Comparison of ENCODE assay signal across 25 cellular contexts in genomic region chr6:159908940-159909339, GRCh38. TPM values are rescaled to one million over a fixed set of nuclear protein-coding genes. Genes with fewer than 3 reads are reported as not detected.
"Had no signal": no experiment of that assay in that cellular context is flagged by ENCODE, and none has a peak within 500 bp of the region (broad histone marks: within the 10 kb centered on the region; RNA-seq: fewer than 3 reads in every experiment).

No MANE protein-coding gene starts in this region.

- H3K4me3 ChIP-seq: dorsolateral prefrontal cortex, heart left ventricle, pancreas, smooth muscle cell, suprapubic skin, thyroid gland had no signal

- FAIRE-seq: frontal cortex, islet of Langerhans, pancreas, urothelium cell line had no signal

- H3K9me3 Mint-ChIP-seq: neural crest cell had no signal

- ATAC-seq: heart left ventricle; left lobe of liver; naive thymus-derived CD8-positive, alpha-beta T cell; right cardiac atrium; stimulated activated naive CD8-positive, alpha-beta T cell treated with anti-CD3 and anti-CD28 coated beads, Interleukin-15, Interleukin-2, amounts not matched to agents 100 U/mL and 50 U/mL, for 24 hours had no signal

- H3K4me1 ChIP-seq: heart left ventricle, pancreas, suprapubic skin, thyroid gland had no signal

- DNase-seq: cortex of kidney; dorsolateral prefrontal cortex; effector CD8-positive, alpha-beta T cell; heart left ventricle; hypothalamus; kidney glomerular epithelial cell; mammary epithelial cell; naive thymus-derived CD8-positive, alpha-beta T cell; pancreas; right cardiac atrium; stimulated activated CD4-positive, alpha-beta T cell treated with anti-CD3 and anti-CD28 coated beads, Interleukin-2, amount 100 ng/mL, for 48 hours; stimulated activated naive CD8-positive, alpha-beta T cell treated with anti-CD3 and anti-CD28 coated beads, Interleukin-15, Interleukin-2, amounts not matched to agents 100 U/mL and 50 U/mL, for 24 hours; thyroid gland had no signal

- H3K4me2 ChIP-seq: smooth muscle cell had no signal

- H3K27me3 ChIP-seq: pancreas, thyroid gland had no signal

- H3K36me3 Mint-ChIP-seq: naive thymus-derived CD8-positive, alpha-beta T cell; type B pancreatic cell had no signal

- H3K9me3 ChIP-seq: heart left ventricle, pancreas, suprapubic skin, thyroid gland had no signal

- H3K4me3 Mint-ChIP-seq: naive thymus-derived CD8-positive, alpha-beta T cell; neural crest cell; type B pancreatic cell had no signal

- H3K4me1 Mint-ChIP-seq: neural crest cell had no signal

- H3K36me3 ChIP-seq: heart left ventricle, pancreas, suprapubic skin, thyroid gland had no signal

- H3K27ac Mint-ChIP-seq: naive thymus-derived CD8-positive, alpha-beta T cell; progenitor cell of endocrine pancreas; type B pancreatic cell had no signal

- H3K27ac ChIP-seq: dorsolateral prefrontal cortex, heart left ventricle, pancreas, suprapubic skin, thyroid gland had no signal

RNA-seq across cellular contexts. Expression of gene MAS1, which starts 18.2 kb away (rescaled TPM):
- total RNA-seq: glomerular endothelial cell; left lobe of liver; mammary epithelial cell; mesenteric fat pad; naive thymus-derived CD8-positive, alpha-beta T cell; neural crest cell; pancreas; progenitor cell of endocrine pancreas; smooth muscle cell; suprapubic skin; thyroid gland had no signal
- polyA plus RNA-seq: esophagus; heart left ventricle; mammary epithelial cell; naive thymus-derived CD8-positive, alpha-beta T cell; smooth muscle cell had no signal
